In genomic region chr22:26447594-26448329, GRCh38 we compare ENCODE assay signal across 24 cellular contexts. TPM values are rescaled to one million over a fixed set of nuclear protein-coding genes. Genes with fewer than 3 reads are reported as not detected.
A peak's percentile ranks its signal among the peaks of the same experiment; 100 is the strongest.
DNase-seq lines count a peak whose midpoint lies in the region; ATAC-seq and TF ChIP-seq lines count a peak whose summit lies in the region.
"Had no signal": no experiment of that assay in that cellular context is flagged by ENCODE, and none has a peak within 500 bp of the region (broad histone marks: within the 10 kb centered on the region; RNA-seq: fewer than 3 reads in every experiment).

No MANE protein-coding gene starts in this region.

- no peak overlapping the region for H3K4me3 Mint-ChIP-seq in naive thymus-derived CD4-positive, alpha-beta T cell
- H3K4me3 Mint-ChIP-seq: activated B cell treated with CpG ODN at 0.5 μM for 24 hours; activated CD4-positive, alpha-beta memory T cell treated with anti-CD3 and anti-CD28 coated beads for 36 hours; CD8-positive, alpha-beta T cell; stimulated activated naive B cell treated with anti-CD40 and anti-IgM and Interleukin-4, amounts not matched to agents 10 μg/mL and 1 μg/mL and 100 μg/mL, for 72 hours had no signal

- H3K27ac Mint-ChIP-seq in naive thymus-derived CD4-positive, alpha-beta T cell = peak overlapping the region in 2 of 9 donors; percentile 56 to 63
- H3K27ac Mint-ChIP-seq: activated B cell treated with CpG ODN at 0.5 μM for 24 hours; activated CD4-positive, alpha-beta memory T cell treated with anti-CD3 and anti-CD28 coated beads for 36 hours; stimulated activated naive B cell treated with anti-CD40 and anti-IgM and Interleukin-4, amounts not matched to agents 10 μg/mL and 1 μg/mL and 100 μg/mL, for 72 hours had no signal

- H3K4me1 Mint-ChIP-seq in naive thymus-derived CD4-positive, alpha-beta T cell = no peaks in the 10 kb centered on the region

- no peak for ATAC-seq in naive thymus-derived CD4-positive, alpha-beta T cell
- ATAC-seq: CD8-positive, alpha-beta T cell; stimulated activated naive B cell treated with anti-CD40 and anti-IgM and Interleukin-4, amounts not matched to agents 10 μg/mL and 1 μg/mL and 100 μg/mL, for 72 hours had no signal

- no peak overlapping the region for H2AK5ac ChIP-seq in neuronal stem cell (ENCODE audit: low read depth, low read length)

- peak overlapping the region; percentile 18 for H3K27ac ChIP-seq in caudate nucleus (ENCODE audit: low read depth, low read length)
- H3K27ac ChIP-seq in neuronal stem cell (replicated peaks; ENCODE audit: low read length) = no peak overlapping the region
- H3K27ac ChIP-seq in colonic mucosa = no peak overlapping the region
- H3K27ac ChIP-seq in naive thymus-derived CD4-positive, alpha-beta T cell (ENCODE audit: low read depth, low read length) = no peak overlapping the region
- H3K27ac ChIP-seq: left ventricle myocardium inferior, prostate gland, skin epidermis, tibial artery had no signal

- H3K14ac ChIP-seq in neuronal stem cell (ENCODE audit: low read length) = no peak overlapping the region

- WGBS in neuronal stem cell (ENCODE audit: extremely low coverage in 2 of 2, insufficient read length in 2 of 2, insufficient replicate concordance in 1 of 2), 2 donors = no CpG with 5 or more reads among the region's 15 CpGs

- no peaks in the 10 kb centered on the region for H3K9me3 ChIP-seq in neuronal stem cell (replicated peaks in 1 of 2; ENCODE audit: control insufficient read depth in 2 of 2, insufficient read depth in 1 of 2, low read depth in 1 of 2, low read length in 2 of 2)
- H3K9me3 ChIP-seq in colonic mucosa = no peaks in the 10 kb centered on the region
- H3K9me3 ChIP-seq in naive thymus-derived CD4-positive, alpha-beta T cell (ENCODE audit: control insufficient read depth in 2 of 3, low read length in 3 of 3) = no peaks in the 10 kb centered on the region
- H3K9me3 ChIP-seq: left ventricle myocardium inferior, prostate gland, tibial artery had no signal

- CTCF ChIA-PET in naive thymus-derived CD4-positive, alpha-beta T cell (lab: Charles Lee) = no interaction called here

- no peak for TF ChIP-seq CTCF in colonic mucosa (IDR thresholded peaks at IDR 0.05)

- H3K36me3 Mint-ChIP-seq in naive thymus-derived CD4-positive, alpha-beta T cell = peaks cover 0 to 21% (median 7%) of the 10 kb centered on the region in 5 donors

- H3K23ac ChIP-seq in neuronal stem cell (ENCODE audit: low read depth, low read length, poor library complexity) = peak overlapping the region; percentile 12

- no peak overlapping the region for H2BK120ac ChIP-seq in neuronal stem cell (ENCODE audit: low read depth, low read length)

- H2BK12ac ChIP-seq in neuronal stem cell (ENCODE audit: low read length) = no peak overlapping the region

- H2AFZ ChIP-seq in neuronal stem cell (ENCODE audit: low read length) = no peak overlapping the region

- H3K9me3 Mint-ChIP-seq in naive thymus-derived CD4-positive, alpha-beta T cell = no peaks in the 10 kb centered on the region
- H3K9me3 Mint-ChIP-seq: activated B cell treated with CpG ODN at 0.5 μM for 24 hours; activated CD4-positive, alpha-beta memory T cell treated with anti-CD3 and anti-CD28 coated beads for 36 hours; CD8-positive, alpha-beta T cell; stimulated activated naive B cell treated with anti-CD40 and anti-IgM and Interleukin-4, amounts not matched to agents 10 μg/mL and 1 μg/mL and 100 μg/mL, for 72 hours had no signal

- H3K4me3 ChIP-seq in neuronal stem cell (ENCODE audit: low read length in 2 of 2) (no peak overlapping the region), colonic mucosa (no peak overlapping the region)
- H3K4me3 ChIP-seq in naive thymus-derived CD4-positive, alpha-beta T cell (ENCODE audit: low read length) = no peak overlapping the region
- H3K4me3 ChIP-seq: left ventricle myocardium inferior, prostate gland, skin epidermis, tibial artery had no signal

- H2BK15ac ChIP-seq in neuronal stem cell (ENCODE audit: low read length) = no peak overlapping the region

- in situ Hi-C loops in G401 (cut with HindIII; ENCODE audit: low sequenced_read_pairs) = no loop called here

- no peak overlapping the region for H3K18ac ChIP-seq in neuronal stem cell (ENCODE audit: low read length)

- DNase-seq in G401 (ENCODE audit: low spot score) (peak; percentile 92), NCI-H446 treated with DMSO at 0.1 percent for 48 hours (lab: John Stamatoyannopoulos, UW) (peak; percentile 1), caudate nucleus (lab: John Stamatoyannopoulos, UW) (peak in 2 of 61 donors; percentile 45 to 80), neuronal stem cell (ENCODE audit: low spot score) (no peak), A172 (ENCODE audit: low spot score) (no peak), NCI-H774 (lab: John Stamatoyannopoulos, UW) (no peak), colonic mucosa (no peak)
- DNase-seq in naive thymus-derived CD4-positive, alpha-beta T cell = no peak
- DNase-seq: activated B cell treated with CpG ODN at 0.5 μM for 24 hours; activated CD4-positive, alpha-beta memory T cell treated with anti-CD3 and anti-CD28 coated beads for 36 hours; activated gamma-delta T cell; CD8-positive, alpha-beta T cell; foreskin melanocyte; GF-D8; Kasumi-1; left ventricle myocardium inferior; NCI-H2081 treated with DMSO at 0.1 percent for 48 hours; NCI-H526 treated with DMSO at 0.1 percent for 48 hours; stimulated activated CD4-positive, alpha-beta T cell treated with anti-CD3 and anti-CD28 coated beads, Interleukin-2, amount 100 ng/mL, for 24 hours; stimulated activated naive B cell treated with anti-CD40 and anti-IgM and Interleukin-4, amounts not matched to agents 10 μg/mL and 1 μg/mL and 100 μg/mL, for 72 hours; T-helper 9 cell had no signal

- no peak overlapping the region for H3K4ac ChIP-seq in neuronal stem cell (ENCODE audit: low read length)

- H3K79me1 ChIP-seq in neuronal stem cell (ENCODE audit: low read depth, low read length) = no peaks in the 10 kb centered on the region

- H4K8ac ChIP-seq in neuronal stem cell (ENCODE audit: low read depth, low read length) = no peak overlapping the region

- H3K36me3 ChIP-seq in neuronal stem cell (replicated peaks in 1 of 2; ENCODE audit: control insufficient read depth in 2 of 2, insufficient read depth in 2 of 2, low read length in 2 of 2) (peaks cover 14 to 32% of the 10 kb centered on the region in 2 donors), colonic mucosa (no peaks in the 10 kb centered on the region)
- peaks cover 0 to 32% (median 0%) of the 10 kb centered on the region in 3 experiments for H3K36me3 ChIP-seq in naive thymus-derived CD4-positive, alpha-beta T cell (ENCODE audit: control insufficient read depth in 2 of 3, insufficient read depth in 3 of 3, low read length in 3 of 3)
- H3K36me3 ChIP-seq: prostate gland had no signal

- no peak overlapping the region for H2BK5ac ChIP-seq in neuronal stem cell (ENCODE audit: low read length)

- intact Hi-C loops in colonic mucosa (cut with DNase I) = no loop called here
- intact Hi-C loops in naive thymus-derived CD4-positive, alpha-beta T cell (cut with micrococcal nuclease) = no loop called here

- no peaks in the 10 kb centered on the region for H3K27me3 ChIP-seq in neuronal stem cell (ENCODE audit: control insufficient read depth in 3 of 3, insufficient read depth in 3 of 3, low read depth in 1 of 3, low read length in 3 of 3)
- no peaks in the 10 kb centered on the region for H3K27me3 ChIP-seq in colonic mucosa
- H3K27me3 ChIP-seq in naive thymus-derived CD4-positive, alpha-beta T cell (ENCODE audit: control insufficient read depth in 2 of 2, insufficient read depth in 2 of 2, low read length in 2 of 2) = no peaks in the 10 kb centered on the region
- H3K27me3 ChIP-seq: tibial artery had no signal

- no peak overlapping the region for H4K91ac ChIP-seq in neuronal stem cell (ENCODE audit: low read depth, low read length, poor library complexity)

- H3K27me3 Mint-ChIP-seq in naive thymus-derived CD4-positive, alpha-beta T cell = no peaks in the 10 kb centered on the region
- H3K27me3 Mint-ChIP-seq: activated B cell treated with CpG ODN at 0.5 μM for 24 hours; activated CD4-positive, alpha-beta memory T cell treated with anti-CD3 and anti-CD28 coated beads for 36 hours; stimulated activated naive B cell treated with anti-CD40 and anti-IgM and Interleukin-4, amounts not matched to agents 10 μg/mL and 1 μg/mL and 100 μg/mL, for 72 hours had no signal

- H3K9ac ChIP-seq in neuronal stem cell (ENCODE audit: low read depth, low read length, poor library complexity) (no peak overlapping the region), colonic mucosa (ENCODE audit: low read depth in 2 of 2, low read length in 2 of 2) (no peak overlapping the region)

- POLR2A ChIA-PET in naive thymus-derived CD4-positive, alpha-beta T cell (lab: Charles Lee) = no interaction called here

- no peaks in the 10 kb centered on the region for H3K4me1 ChIP-seq in neuronal stem cell (ENCODE audit: control insufficient read depth in 2 of 2, insufficient read depth in 1 of 2, low read depth in 1 of 2, low read length in 2 of 2)
- H3K4me1 ChIP-seq in colonic mucosa = no peaks in the 10 kb centered on the region
- no peaks in the 10 kb centered on the region for H3K4me1 ChIP-seq in naive thymus-derived CD4-positive, alpha-beta T cell (ENCODE audit: control insufficient read depth in 2 of 2, insufficient read depth in 2 of 2, low read length in 2 of 2)
- H3K4me1 ChIP-seq: prostate gland, tibial artery had no signal

- no peak overlapping the region for H3K4me2 ChIP-seq in neuronal stem cell (ENCODE audit: insufficient read depth, low read length, poor library complexity, severe bottlenecking)

RNA-seq across cellular contexts. Expression of gene ASPHD2, which starts 18.7 kb away (rescaled TPM):
- total RNA-seq in G401 (2014; rRNA removed; shearing (Covaris generic)) = 2.8 and 3.2 TPM in 2 replicates
- 11.5 TPM for polyA plus RNA-seq in neuronal stem cell (2013, experiment 1 of 2)
- 11.4 TPM for polyA plus RNA-seq in neuronal stem cell (2013, experiment 2 of 2)
- 4.0 and 4.5 TPM in 2 replicates for total RNA-seq in A172 (2014; rRNA removed; shearing (Covaris generic))
- total RNA-seq in colonic mucosa = 1 to 10 TPM; 3.8 to 4.3 TPM
- total RNA-seq in naive thymus-derived CD4-positive, alpha-beta T cell = 10 to 100 TPM in 1 of 5 experiments, 1 to 10 TPM in 4; 1.8 to 18.1 (median 2.7) TPM
- 1 to 10 TPM; 1.5 to 3.2 TPM for polyA plus RNA-seq in naive thymus-derived CD4-positive, alpha-beta T cell

RNA-seq across cellular contexts. Expression of gene HPS4, which starts 35.8 kb away (rescaled TPM):
- total RNA-seq in G401 (2014; rRNA removed; shearing (Covaris generic)) = 23.6 and 32.7 TPM in 2 replicates
- polyA plus RNA-seq in neuronal stem cell (2013, experiment 1 of 2) = 29.8 TPM
- polyA plus RNA-seq in neuronal stem cell (2013, experiment 2 of 2) = 30.4 TPM
- total RNA-seq in A172 (2014; rRNA removed; shearing (Covaris generic)) = 18.4 and 20.4 TPM in 2 replicates
- total RNA-seq in colonic mucosa = 10 to 100 TPM; 23.8 to 26.3 TPM
- 10 to 100 TPM; 45.5 to 64.3 (median 59.1) TPM for total RNA-seq in naive thymus-derived CD4-positive, alpha-beta T cell
- polyA plus RNA-seq in naive thymus-derived CD4-positive, alpha-beta T cell = 10 to 100 TPM; 21.5 to 23.9 TPM

RNA-seq across cellular contexts. Expression of gene SRRD, which starts 35.9 kb away (rescaled TPM):
- total RNA-seq in G401 (2014; rRNA removed; shearing (Covaris generic)) = 32.4 and 47.1 TPM in 2 replicates
- polyA plus RNA-seq in neuronal stem cell (2013, experiment 1 of 2) = 11.3 TPM
- polyA plus RNA-seq in neuronal stem cell (2013, experiment 2 of 2) = 11.1 TPM
- total RNA-seq in A172 (2014; rRNA removed; shearing (Covaris generic)) = 19.2 and 24.1 TPM in 2 replicates
- total RNA-seq in colonic mucosa = 10 to 100 TPM; 11.8 to 16.4 TPM
- total RNA-seq in naive thymus-derived CD4-positive, alpha-beta T cell = 10 to 100 TPM; 18.9 to 22.8 (median 20.1) TPM
- polyA plus RNA-seq in naive thymus-derived CD4-positive, alpha-beta T cell = 10 to 100 TPM; 23.4 to 29.0 TPM

Comparison
In these comparisons a context has a peak if more than half of its experiments do, and no peak if none do; other contexts are left out.
1. DNase-seq: peak in G401 (single experiment) and NCI-H446 treated with DMSO at 0.1 percent for 48 hours (single experiment); none in neuronal stem cell (single experiment), A172 (single experiment), NCI-H774 (single experiment), colonic mucosa (single experiment) and naive thymus-derived CD4-positive, alpha-beta T cell (0 of 9).